ENCODE assay signal across 32 cellular contexts in the genomic region with DNA sequence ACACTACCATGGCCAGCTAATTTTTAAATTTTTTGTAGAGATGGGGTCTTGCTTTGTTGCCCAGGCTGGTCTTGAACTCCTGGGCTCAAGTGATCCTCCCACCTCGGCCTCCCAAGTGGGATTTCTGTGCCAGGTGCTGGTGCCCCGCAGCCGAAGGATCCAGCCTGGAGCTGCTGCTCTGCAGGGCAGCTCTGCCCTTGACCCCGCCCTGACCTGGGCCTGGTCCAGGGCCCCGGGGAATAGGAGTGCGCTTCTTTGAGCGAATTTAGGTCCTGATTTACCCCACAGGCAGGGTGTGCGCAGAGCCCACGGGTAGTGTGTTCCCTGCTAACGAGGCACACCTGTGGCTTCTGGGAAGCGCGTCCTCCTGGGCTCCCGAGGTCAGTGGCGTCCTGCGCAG.
"Had no signal": no experiment of that assay in that cellular context is flagged by ENCODE, and none has a peak within 500 bp of the region (broad histone marks: within the 10 kb centered on the region; RNA-seq: fewer than 3 reads in every experiment).

No MANE protein-coding gene starts in this region.

- H3K4me3 ChIP-seq: adrenal gland, body of pancreas, esophagus squamous epithelium, gastroesophageal sphincter had no signal

- FAIRE-seq: colon, endometrium, endothelial cell of umbilical vein had no signal

- ATAC-seq: activated CD4-positive, CD25-positive, alpha-beta regulatory T cell treated with anti-CD3 and anti-CD28 coated beads, Interleukin-2, amount 50 U/mL, for 24 hours; activated CD8-positive, alpha-beta memory T cell treated with anti-CD3 and anti-CD28 coated beads, Interleukin-2, amount 10 ng/mL, durations not matched to agents 7 days and 5 days; activated CD8-positive, alpha-beta T cell treated with anti-CD3 and anti-CD28 coated beads, Interleukin-2, amount 10 ng/mL, durations not matched to agents 7 days and 5 days; activated naive CD8-positive, alpha-beta T cell treated with anti-CD3 and anti-CD28 coated beads, Interleukin-2, amount 50 U/mL, for 24 hours; body of pancreas; gastroesophageal sphincter; T-cell had no signal

- H3K4me1 ChIP-seq: esophagus squamous epithelium, gastroesophageal sphincter had no signal

- H3K36me3 ChIP-seq: WERI-Rb-1 had no signal

- H3K9me3 ChIP-seq: adrenal gland, body of pancreas, esophagus squamous epithelium, gastroesophageal sphincter had no signal

- H3K27ac ChIP-seq: adrenal gland, epithelial cell of prostate, esophagus squamous epithelium, gastroesophageal sphincter, WERI-Rb-1 had no signal

- DNase-seq: activated B cell treated with CpG ODN at 0.5 μM for 24 hours; activated CD4-positive, alpha-beta T cell treated with anti-CD3 and anti-CD28 coated beads for 48 hours; activated CD4-positive, alpha-beta T cell treated with anti-CD3 and anti-CD28 coated beads, Interleukin-2, amount 50 U/mL, for 1 hour; activated CD4-positive, alpha-beta T cell treated with anti-CD3 and anti-CD28 coated beads, Interleukin-2, amount 50 U/mL, for 48 hours; activated CD8-positive, alpha-beta memory T cell treated with anti-CD3 and anti-CD28 coated beads, Interleukin-2, amount 10 ng/mL, durations not matched to agents 7 days and 5 days; activated CD8-positive, alpha-beta memory T cell treated with anti-CD3 and anti-CD28 coated beads, Interleukin-2, amount 50 U/mL, for 4 hours; activated CD8-positive, alpha-beta T cell treated with anti-CD3 and anti-CD28 coated beads, Interleukin-2, amount 10 ng/mL, durations not matched to agents 7 days and 5 days; activated effector memory CD4-positive, alpha-beta T cell treated with anti-CD3 and anti-CD28 coated beads, Interleukin-2, amount 50 U/mL, for 16 hours; activated naive CD4-positive, alpha-beta T cell treated with anti-CD3 and anti-CD28 coated beads for 36 hours; activated naive CD8-positive, alpha-beta T cell treated with anti-CD3 and anti-CD28 coated beads for 36 hours; activated naive CD8-positive, alpha-beta T cell treated with anti-CD3 and anti-CD28 coated beads, Interleukin-2, amount 50 U/mL, for 24 hours; activated T-cell treated with anti-CD3 and anti-CD28 coated beads, Interleukin-2, amount 50 U/mL, for 1 hour; activated T-cell treated with anti-CD3 and anti-CD28 coated beads, Interleukin-2, amount 50 U/mL, for 48 hours; adrenal gland; amygdala; aorta; body of pancreas; caudate nucleus; cortex of kidney; dermis blood vessel endothelial cell; effector CD4-positive, alpha-beta T cell; esophagus squamous epithelium; foreskin melanocyte; T-cell; T1000; WERI-Rb-1 had no signal

- H3K27me3 ChIP-seq: adrenal gland, body of pancreas, esophagus squamous epithelium, gastroesophageal sphincter had no signal
